ENCODE assay signal across 7 cellular contexts in genomic region chr22:37806409-37807338, GRCh38. TPM values are rescaled to one million over a fixed set of nuclear protein-coding genes. Genes with fewer than 3 reads are reported as not detected.
DNase-seq lines count a peak whose midpoint lies in the region; ATAC-seq and TF ChIP-seq lines count a peak whose summit lies in the region.
"Had no signal": no experiment of that assay in that cellular context is flagged by ENCODE, and none has a peak within 500 bp of the region (broad histone marks: within the 10 kb centered on the region; RNA-seq: fewer than 3 reads in every experiment).

No MANE protein-coding gene starts in this region.

- peak overlapping the region in 6 of 9 donors; percentile 19 to 78 (median 47) for H3K27ac Mint-ChIP-seq in naive thymus-derived CD4-positive, alpha-beta T cell
- H3K27ac Mint-ChIP-seq: memory B cell had no signal

- POLR2A ChIA-PET in naive thymus-derived CD4-positive, alpha-beta T cell (lab: Charles Lee): interaction anchor here (1.3 to 1.5 kb wide), 2 partner anchors 41 to 90 kb away, joined by 3 to 4 read pairs; no protein-coding TSS in a partner anchor

- no peak overlapping the region for H3K27ac ChIP-seq in naive thymus-derived CD4-positive, alpha-beta T cell (ENCODE audit: low read depth, low read length)

- H3K4me1 Mint-ChIP-seq in naive thymus-derived CD4-positive, alpha-beta T cell: peaks cover 15 to 56% (median 48%) of the 10 kb centered on the region in 7 donors

- TF ChIP-seq CTCF in astrocyte of the cerebellum (IDR thresholded peaks at IDR 0.05; ENCODE audit: low read depth, low read length, missing control alignments): peak; percentile 7

- peaks cover 0 to 5% (median 0%) of the 10 kb centered on the region in 5 donors for H3K36me3 Mint-ChIP-seq in naive thymus-derived CD4-positive, alpha-beta T cell
- H3K36me3 Mint-ChIP-seq: memory B cell had no signal

- peaks cover 14 to 32% of the 10 kb centered on the region in 2 donors for H3K4me1 ChIP-seq in naive thymus-derived CD4-positive, alpha-beta T cell (ENCODE audit: control insufficient read depth in 2 of 2, insufficient read depth in 2 of 2, low read length in 2 of 2)

- H3K9me3 ChIP-seq in naive thymus-derived CD4-positive, alpha-beta T cell (ENCODE audit: control insufficient read depth in 2 of 3, low read length in 3 of 3): no peaks in the 10 kb centered on the region

- DNase-seq in NOMO-1 (lab: John Stamatoyannopoulos, UW; ENCODE audit: unreplicated experiment in 2 of 2) (peak; percentile 34 to 48), NOMO-1 treated with dmso at 0.1 percent for 144 hours (lab: John Stamatoyannopoulos, UW; ENCODE audit: unreplicated experiment) (no peak), astrocyte of the cerebellum (ENCODE audit: low read depth) (peak; percentile 47), NCI-H1105 (lab: John Stamatoyannopoulos, UW) (no peak)
- no peak for DNase-seq in naive thymus-derived CD4-positive, alpha-beta T cell

- peaks cover 0 to 25% of the 10 kb centered on the region in 2 donors for H3K27me3 ChIP-seq in naive thymus-derived CD4-positive, alpha-beta T cell (ENCODE audit: control insufficient read depth in 2 of 2, insufficient read depth in 2 of 2, low read length in 2 of 2)

- H3K9me3 Mint-ChIP-seq in naive thymus-derived CD4-positive, alpha-beta T cell: peaks cover 0 to 2% (median 0%) of the 10 kb centered on the region in 11 donors
- H3K9me3 Mint-ChIP-seq: memory B cell had no signal

- ATAC-seq in naive thymus-derived CD4-positive, alpha-beta T cell: no peak
- ATAC-seq in HG02870 (IDR thresholded peaks at IDR 0.05; ENCODE audit: unreplicated experiment): no peak

- in situ Hi-C loops in astrocyte of the cerebellum (cut with HindIII; ENCODE audit: low sequenced_read_pairs): no loop called here

- CTCF ChIA-PET in naive thymus-derived CD4-positive, alpha-beta T cell (lab: Charles Lee): interaction anchor here (0.5 kb wide), 1 partner anchor 108 kb away, joined by 3 read pairs; no protein-coding TSS in a partner anchor

- intact Hi-C loops in naive thymus-derived CD4-positive, alpha-beta T cell (cut with micrococcal nuclease): loop anchor here (1.0 to 10.0 kb wide), 14 partner anchors 11 to 986 kb away; partner anchors contain the start of genes C22orf23 (in 2 of the 2), POLR2F (in 2 of the 2), ANKRD54 (in 1 of the 2) and DNAL4 (in 1 of the 2)

- H3K27me3 Mint-ChIP-seq in naive thymus-derived CD4-positive, alpha-beta T cell: peaks cover 4 to 41% (median 24%) of the 10 kb centered on the region in 5 donors

- peak overlapping the region; percentile 67 to 90 (median 80) for H3K4me3 Mint-ChIP-seq in naive thymus-derived CD4-positive, alpha-beta T cell

- H3K4me3 ChIP-seq in astrocyte of the cerebellum (ENCODE audit: low read depth, low read length): peak overlapping the region; percentile 67
- peak overlapping the region; percentile 58 for H3K4me3 ChIP-seq in naive thymus-derived CD4-positive, alpha-beta T cell (ENCODE audit: low read length)

- no peaks in the 10 kb centered on the region for H3K36me3 ChIP-seq in naive thymus-derived CD4-positive, alpha-beta T cell (ENCODE audit: control insufficient read depth in 2 of 3, insufficient read depth in 3 of 3, low read length in 3 of 3)

RNA-seq across cellular contexts. Expression of gene GCAT, which starts 1.1 kb away (rescaled TPM):
- total RNA-seq in naive thymus-derived CD4-positive, alpha-beta T cell: 10 to 100 TPM in 1 of 5 experiments, 1 to 10 TPM in 4; 1.1 to 14.6 (median 5.4) TPM
- 1 to 10 TPM; 7.8 to 8.1 TPM for polyA plus RNA-seq in naive thymus-derived CD4-positive, alpha-beta T cell

RNA-seq across cellular contexts. Expression of gene GALR3, which starts 16.5 kb away (rescaled TPM):
- not detected for total RNA-seq in naive thymus-derived CD4-positive, alpha-beta T cell
- not detected for polyA plus RNA-seq in naive thymus-derived CD4-positive, alpha-beta T cell

RNA-seq across cellular contexts. Expression of gene ANKRD54, which starts 37.5 kb away (rescaled TPM):
- total RNA-seq in naive thymus-derived CD4-positive, alpha-beta T cell: 10 to 100 TPM; 18.9 to 26.2 (median 20.4) TPM
- polyA plus RNA-seq in naive thymus-derived CD4-positive, alpha-beta T cell: 10 to 100 TPM; 14.3 to 18.5 TPM

RNA-seq across cellular contexts. Expression of gene EIF3L, which starts 42.5 kb away (rescaled TPM):
- 100 to 1,000 TPM; 383 to 586 (median 525) TPM for total RNA-seq in naive thymus-derived CD4-positive, alpha-beta T cell
- 100 to 1,000 TPM; 338 to 419 TPM for polyA plus RNA-seq in naive thymus-derived CD4-positive, alpha-beta T cell

Comparison
In these comparisons a context has a peak if more than half of its experiments do, and no peak if none do; other contexts are left out.
1. DNase-seq: peak in NOMO-1 (2 of 2) and astrocyte of the cerebellum (single experiment); none in NOMO-1 treated with dmso at 0.1 percent for 144 hours (single experiment), naive thymus-derived CD4-positive, alpha-beta T cell (0 of 9) and NCI-H1105 (single experiment).